ENCODE assay signal across 10 cellular contexts in the genomic region with DNA sequence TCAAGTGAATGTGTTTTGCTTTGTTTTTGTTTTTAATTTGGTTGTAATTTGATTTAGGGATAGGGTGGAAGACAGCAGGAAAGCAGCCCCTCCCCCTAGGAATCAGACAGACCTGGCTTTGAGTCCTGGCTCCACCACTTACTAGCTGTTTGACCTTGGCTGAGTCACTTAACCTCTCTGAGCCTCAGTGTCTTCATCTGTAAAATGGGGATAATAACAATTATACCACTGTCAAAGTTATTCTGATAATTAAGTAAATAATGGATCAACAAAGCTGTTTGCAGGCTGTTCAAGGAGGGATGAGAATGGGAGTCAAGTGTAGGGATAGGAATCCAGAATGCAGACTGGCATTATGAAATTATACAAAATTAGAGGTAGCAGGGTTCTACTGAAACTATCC. TPM values are rescaled to one million over a fixed set of nuclear protein-coding genes. Genes with fewer than 3 reads are reported as not detected.
DNase-seq lines count a peak whose midpoint lies in the region; ATAC-seq, FAIRE-seq and TF ChIP-seq lines count a peak whose summit lies in the region.
"Had no signal": no experiment of that assay in that cellular context is flagged by ENCODE, and none has a peak within 500 bp of the region (broad histone marks: within the 10 kb centered on the region; RNA-seq: fewer than 3 reads in every experiment).

No MANE protein-coding gene starts in this region.

- H4K8ac ChIP-seq in H9 (replicated peaks; ENCODE audit: insufficient read length, low read depth, low read length) = no peak overlapping the region

- no peaks in the 10 kb centered on the region for H3K9me3 ChIP-seq in H9 (ENCODE audit: control insufficient read depth, low read depth, low read length)
- no peaks in the 10 kb centered on the region for H3K9me3 ChIP-seq in hepatocyte (ENCODE audit: low read depth)
- H3K9me3 ChIP-seq in small intestine (ENCODE audit: control insufficient read depth, low read depth) = no peaks in the 10 kb centered on the region

- H3K23me2 ChIP-seq in H9 (ENCODE audit: insufficient read length, low read depth, low read length, poor library complexity, severe bottlenecking) = peaks cover 10% of the 10 kb centered on the region

- no peak for FAIRE-seq in small intestine (lab: Jason Lieb, UNC)

- TF ChIP-seq CTCF in H9 (conservative IDR thresholded peaks at IDR 0.05) = no peak
- TF ChIP-seq CTCF in hepatocyte (IDR thresholded peaks at IDR 0.05; ENCODE audit: poor library complexity) = no peak

- DNase-seq in H9 = no peak
- no peak for DNase-seq in activated CD4-positive, alpha-beta memory T cell treated with anti-CD3 and anti-CD28 coated beads for 36 hours
- no peak for DNase-seq in hepatocyte (ENCODE audit: low spot score)
- no peak for DNase-seq in small intestine
- no peak for DNase-seq in germinal center (ENCODE audit: low spot score)
- DNase-seq in GM19238 (ENCODE audit: insufficient read length, low spot score) = no peak

- H3K18ac ChIP-seq in H9 (ENCODE audit: insufficient read length, low read depth, low read length) = no peak overlapping the region

- H3T11ph ChIP-seq in H9 (ENCODE audit: low read length) = no peak overlapping the region

- no peak overlapping the region for H2BK5ac ChIP-seq in H9 (ENCODE audit: insufficient read length, low read length)

- no peak overlapping the region for H2AK5ac ChIP-seq in H9 (ENCODE audit: insufficient read length, low read length)

- H3K36me3 ChIP-seq in hepatocyte (replicated peaks; ENCODE audit: insufficient read depth, low read depth) = no peaks in the 10 kb centered on the region
- no peaks in the 10 kb centered on the region for H3K36me3 ChIP-seq in small intestine (ENCODE audit: control insufficient read depth in 2 of 2, insufficient read depth in 2 of 2, low read length in 2 of 2)

- H2BK12ac ChIP-seq in H9 (ENCODE audit: insufficient read length, low read depth, low read length) = no peak overlapping the region

- H3K4ac ChIP-seq in H9 (ENCODE audit: low read depth, low read length) = no peak overlapping the region

- intact Hi-C loops in activated CD4-positive, alpha-beta memory T cell treated with anti-CD3 and anti-CD28 coated beads for 36 hours (cut with micrococcal nuclease) = no loop called here

- H3K4me1 ChIP-seq in H9 (ENCODE audit: insufficient read depth, low read length) (no peaks in the 10 kb centered on the region), hepatocyte (ENCODE audit: insufficient read depth) (peaks cover 12% of the 10 kb centered on the region), small intestine (ENCODE audit: control insufficient read depth in 2 of 2, insufficient read depth in 1 of 2, low read depth in 1 of 2, low read length in 1 of 2) (no peaks in the 10 kb centered on the region)

- POLR2A ChIA-PET in activated CD4-positive, alpha-beta memory T cell treated with anti-CD3 and anti-CD28 coated beads for 36 hours (lab: Charles Lee) = interaction anchor here (1.4 kb wide), 1 partner anchor 12 kb away, joined by 3 read pairs; no protein-coding TSS in a partner anchor

- H3K56ac ChIP-seq in H9 (ENCODE audit: insufficient read length, low read depth, low read length) = no peak overlapping the region

- H3K79me2 ChIP-seq in H9 (ENCODE audit: insufficient read depth, low read length) (no peaks in the 10 kb centered on the region), hepatocyte (no peaks in the 10 kb centered on the region)

- H3K9me3 Mint-ChIP-seq in H9 = no peaks in the 10 kb centered on the region
- H3K9me3 Mint-ChIP-seq in activated CD4-positive, alpha-beta memory T cell treated with anti-CD3 and anti-CD28 coated beads for 36 hours = no peaks in the 10 kb centered on the region

- no peak overlapping the region for H2BK15ac ChIP-seq in H9 (ENCODE audit: low read depth, low read length)

- CTCF ChIA-PET in activated CD4-positive, alpha-beta memory T cell treated with anti-CD3 and anti-CD28 coated beads for 36 hours (lab: Charles Lee) = interaction anchor here (2.9 kb wide), 1 partner anchor 33 kb away, joined by 19 read pairs; no protein-coding TSS in a partner anchor

- H3K14ac ChIP-seq in H9 (ENCODE audit: insufficient read depth, low read length) = peak overlapping the region; percentile 89; the same call in 1 of the 2 replicates

- H3K27ac ChIP-seq in H9 (ENCODE audit: insufficient read length, low read depth, low read length) (no peak overlapping the region), hepatocyte (peak overlapping the region; percentile 90), small intestine (ENCODE audit: low read depth in 1 of 2, low read length in 1 of 2) (peak overlapping the region; percentile 93 to 99)

- H3K4me2 ChIP-seq in H9 (ENCODE audit: insufficient read depth, insufficient read length, low read length) = peak overlapping the region; percentile 77
- H3K4me2 ChIP-seq in hepatocyte = peak overlapping the region; percentile 75

- ATAC-seq in GM18907 (IDR thresholded peaks at IDR 0.05; ENCODE audit: unreplicated experiment) (no peak), HG03025 (IDR thresholded peaks at IDR 0.05; ENCODE audit: low FRiP score, unreplicated experiment) (no peak)

- no peak overlapping the region for H3K23ac ChIP-seq in H9 (ENCODE audit: insufficient read length, low read depth, low read length)

- H3K4me3 Mint-ChIP-seq in H9 = peak overlapping the region; percentile 89 to 91
- H3K4me3 Mint-ChIP-seq in activated CD4-positive, alpha-beta memory T cell treated with anti-CD3 and anti-CD28 coated beads for 36 hours = peak overlapping the region; percentile 93

- H3K4me3 ChIP-seq in hepatocyte (peak overlapping the region; percentile 1), small intestine (ENCODE audit: low read depth in 1 of 2, low read length in 2 of 2) (no peak overlapping the region)

- H3K27ac Mint-ChIP-seq in H9 = peak overlapping the region in 2 of 3 experiments; percentile 72 to 100; a peak in 6 of 7 replicates
- H3K27ac Mint-ChIP-seq in activated CD4-positive, alpha-beta memory T cell treated with anti-CD3 and anti-CD28 coated beads for 36 hours = peak overlapping the region; percentile 100

- H3K27me3 Mint-ChIP-seq in H9 (ENCODE audit: low read depth) = peaks cover 23% of the 10 kb centered on the region
- no peaks in the 10 kb centered on the region for H3K27me3 Mint-ChIP-seq in activated CD4-positive, alpha-beta memory T cell treated with anti-CD3 and anti-CD28 coated beads for 36 hours

- no peaks in the 10 kb centered on the region for H3K79me1 ChIP-seq in H9 (ENCODE audit: insufficient read depth, low read depth, low read length, poor library complexity, severe bottlenecking)

- H3K27me3 ChIP-seq in H9 (ENCODE audit: insufficient read depth, low read length) (no peaks in the 10 kb centered on the region; the same call in 1 of the 2 replicates), hepatocyte (no peaks in the 10 kb centered on the region), small intestine (ENCODE audit: control insufficient read depth in 2 of 2, insufficient read depth in 2 of 2, low read length in 2 of 2) (no peaks in the 10 kb centered on the region)

- no peak overlapping the region for H4K91ac ChIP-seq in H9 (ENCODE audit: insufficient read length, low read depth, low read length)

- H4K5ac ChIP-seq in H9 (ENCODE audit: insufficient read length, low read depth, low read length) = no peak overlapping the region

- H3K9me2 ChIP-seq in hepatocyte (replicated peaks; ENCODE audit: insufficient read depth) = no peaks in the 10 kb centered on the region

- peaks cover 13% of the 10 kb centered on the region in 2 experiments for H3K4me1 Mint-ChIP-seq in H9
- H3K4me1 Mint-ChIP-seq in activated CD4-positive, alpha-beta memory T cell treated with anti-CD3 and anti-CD28 coated beads for 36 hours (ENCODE audit: low read depth) = peaks cover 18% of the 10 kb centered on the region

- H2AFZ ChIP-seq in H9 (ENCODE audit: low read length) = no peak overlapping the region
- peak overlapping the region; percentile 1 for H2AFZ ChIP-seq in hepatocyte

- H4K20me1 ChIP-seq in H9 (ENCODE audit: control insufficient read depth, insufficient read depth, insufficient read length) (no peaks in the 10 kb centered on the region), hepatocyte (ENCODE audit: insufficient read depth, poor library complexity, severe bottlenecking) (no peaks in the 10 kb centered on the region)

- H3K9ac ChIP-seq in H9 (ENCODE audit: extremely low read depth, insufficient read length, low read length) = peak overlapping the region; percentile 91

- H3K36me3 Mint-ChIP-seq in H9 (ENCODE audit: insufficient read depth in 1 of 3, low read depth in 3 of 3) = peaks cover 1 to 29% (median 11%) of the 10 kb centered on the region in 3 experiments; a peak in 5 of 7 replicates
- peaks cover 7% of the 10 kb centered on the region for H3K36me3 Mint-ChIP-seq in activated CD4-positive, alpha-beta memory T cell treated with anti-CD3 and anti-CD28 coated beads for 36 hours

- no peak overlapping the region for H2BK20ac ChIP-seq in H9 (ENCODE audit: low read depth, low read length, poor library complexity, severe bottlenecking)

- H2BK120ac ChIP-seq in H9 (ENCODE audit: low read depth, low read length, poor library complexity, severe bottlenecking) = no peak overlapping the region

RNA-seq across cellular contexts. Expression of gene ANAPC15, which starts 1.2 kb away (rescaled TPM):
- total RNA-seq in H9 (2021) (72.6 and 79.3 TPM in 2 replicates), hepatocyte (17.6 and 21.6 TPM in 2 replicates)
- 10 to 100 TPM; 62.6 to 64.2 TPM for total RNA-seq in activated CD4-positive, alpha-beta memory T cell treated with anti-CD3 and anti-CD28 coated beads for 36 hours
- polyA plus RNA-seq in hepatocyte (42.5 and 43.7 TPM in 2 replicates), small intestine (10 to 100 TPM; 62.7 to 83.0 (median 68.7) TPM)

RNA-seq across cellular contexts. Expression of gene TOMT, which starts 5.6 kb away (rescaled TPM):
- total RNA-seq in H9 (2021) (not detected in 2 replicates), hepatocyte (not detected in 2 replicates)
- not detected for total RNA-seq in activated CD4-positive, alpha-beta memory T cell treated with anti-CD3 and anti-CD28 coated beads for 36 hours
- polyA plus RNA-seq in hepatocyte (not detected in 2 replicates), small intestine (not detected)
- total RNA-seq: mononuclear cell had no signal

RNA-seq across cellular contexts. Expression of gene LAMTOR1, which starts 8.2 kb away (rescaled TPM):
- 96.2 and 96.3 TPM in 2 replicates for total RNA-seq in H9 (2021)
- 10 to 100 TPM; 54.3 to 56.2 TPM for total RNA-seq in activated CD4-positive, alpha-beta memory T cell treated with anti-CD3 and anti-CD28 coated beads for 36 hours
- total RNA-seq in hepatocyte = 109 and 147 TPM in 2 replicates
- 164 and 181 TPM in 2 replicates for polyA plus RNA-seq in hepatocyte
- polyA plus RNA-seq in small intestine = 100 to 1,000 TPM; 118 to 149 (median 120) TPM

RNA-seq across cellular contexts. Expression of gene FOLR3, which starts 24.2 kb away (rescaled TPM):
- not detected in 2 replicates for total RNA-seq in H9 (2021)
- not detected for total RNA-seq in activated CD4-positive, alpha-beta memory T cell treated with anti-CD3 and anti-CD28 coated beads for 36 hours
- total RNA-seq in hepatocyte = not detected in 2 replicates
- polyA plus RNA-seq in hepatocyte = not detected in 2 replicates
- under 1 TPM in 1 of 3 donors, not detected in 2; 0.12 TPM for polyA plus RNA-seq in small intestine
- total RNA-seq: T-helper 2 cell treated with Interferon-gamma antibody and Interleukin-4, amounts not matched to agents 100 ng/mL and 5 ng/mL, for 36 hours had no signal

RNA-seq across cellular contexts. Expression of gene LRRC51, which starts 30.6 kb away (rescaled TPM):
- total RNA-seq in H9 (2021) (3.1 and 6.4 TPM in 2 replicates), hepatocyte (2.1 and 4.5 TPM in 2 replicates)
- 1 to 10 TPM; 8.3 to 8.5 TPM for total RNA-seq in activated CD4-positive, alpha-beta memory T cell treated with anti-CD3 and anti-CD28 coated beads for 36 hours
- polyA plus RNA-seq in hepatocyte (3.7 and 7.8 TPM in 2 replicates), small intestine (1 to 10 TPM; 3.8 to 5.9 (median 5.3) TPM)
